ENCODE assay signal across 33 cellular contexts in the genomic region with DNA sequence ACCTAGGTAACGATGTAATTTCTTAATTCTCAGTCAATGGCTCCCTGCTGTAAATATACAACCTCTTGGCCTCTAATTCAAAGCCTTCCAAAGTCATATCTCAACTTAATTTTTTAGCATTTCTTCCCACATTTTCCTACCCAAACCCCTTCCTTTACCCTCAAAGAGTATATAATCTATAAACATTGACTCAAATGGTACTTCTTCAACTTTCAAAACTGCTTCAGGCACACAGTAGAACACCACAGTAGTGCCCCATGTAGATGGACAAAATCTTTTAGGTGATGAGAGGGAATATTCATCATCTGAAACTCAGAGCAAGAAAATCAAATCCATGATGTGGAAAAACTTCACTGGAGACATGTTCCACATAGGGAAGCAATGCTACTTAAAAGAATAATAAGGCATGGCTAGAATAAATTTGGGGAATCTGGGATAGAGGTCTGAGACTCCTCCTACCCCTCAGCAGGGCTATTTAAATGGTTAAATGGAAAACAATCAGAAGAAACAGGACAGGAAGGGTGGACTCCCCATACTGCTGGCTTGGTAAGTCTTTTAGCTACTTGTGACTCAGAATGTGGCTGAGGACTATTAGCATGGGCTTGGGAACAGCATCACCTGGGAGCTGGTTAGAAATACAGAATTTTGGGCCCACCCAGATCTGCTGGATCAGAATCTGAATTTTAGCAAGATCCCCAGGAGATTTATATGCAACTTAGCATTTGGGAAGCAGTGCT. TPM values are rescaled to one million over a fixed set of nuclear protein-coding genes. Genes with fewer than 3 reads are reported as not detected.
"Had no signal": no experiment of that assay in that cellular context is flagged by ENCODE, and none has a peak within 500 bp of the region (broad histone marks: within the 10 kb centered on the region; RNA-seq: fewer than 3 reads in every experiment).

No MANE protein-coding gene starts in this region.

- H3K9me3 ChIP-seq: esophagus muscularis mucosa, heart right ventricle, neutrophil, suprapubic skin, tibial nerve had no signal

- H3K27ac Mint-ChIP-seq: activated CD4-positive, alpha-beta T cell treated with anti-CD3 and anti-CD28 coated beads, Interleukin-2, amount 10 ng/mL, durations not matched to agents 7 days and 5 days; activated CD8-positive, alpha-beta T cell treated with anti-CD3 and anti-CD28 coated beads for 36 hours; activated naive CD4-positive, alpha-beta T cell treated with anti-CD3 and anti-CD28 coated beads, Interleukin-2, amount 50 U/mL, for 24 hours; activated naive CD8-positive, alpha-beta T cell treated with anti-CD3 and anti-CD28 coated beads, Interleukin-2, amount 50 U/mL, for 24 hours; activated T-helper 2 cell treated with anti-CD3 and anti-CD28 coated beads, Interferon-gamma antibody, Interleukin-2, Interleukin-4, amounts not matched to agents 10 μg/mL and 5 μg/mL and 100 μg/mL, durations not matched to agents 14 hours and 24 hours and 36 hours; endodermal cell; mesothelial cell of epicardium; naive B cell; nephron progenitor cell; stimulated activated memory B cell treated with anti-CD40 and anti-IgM and Interleukin-4, amounts not matched to agents 10 μg/mL and 1 μg/mL and 100 μg/mL, for 72 hours; T-helper 17 cell had no signal

- H3K9me3 Mint-ChIP-seq: activated CD4-positive, alpha-beta T cell treated with anti-CD3 and anti-CD28 coated beads, Interleukin-2, amount 10 ng/mL, durations not matched to agents 7 days and 5 days; activated CD8-positive, alpha-beta T cell treated with anti-CD3 and anti-CD28 coated beads for 36 hours; activated naive CD4-positive, alpha-beta T cell treated with anti-CD3 and anti-CD28 coated beads, Interleukin-2, amount 50 U/mL, for 24 hours; activated naive CD8-positive, alpha-beta T cell treated with anti-CD3 and anti-CD28 coated beads, Interleukin-2, amount 50 U/mL, for 24 hours; activated T-cell treated with anti-CD3 and anti-CD28 coated beads, Interleukin-2, amount 50 U/mL, for 4 hours; activated T-helper 2 cell treated with anti-CD3 and anti-CD28 coated beads, Interferon-gamma antibody, Interleukin-2, Interleukin-4, amounts not matched to agents 10 μg/mL and 5 μg/mL and 100 μg/mL, durations not matched to agents 14 hours and 24 hours and 36 hours; endodermal cell; mesothelial cell of epicardium; nephron progenitor cell; stimulated activated memory B cell treated with anti-CD40 and anti-IgM and Interleukin-4, amounts not matched to agents 10 μg/mL and 1 μg/mL and 100 μg/mL, for 72 hours had no signal

- H3K4me1 ChIP-seq: esophagus muscularis mucosa had no signal

- H3K27ac ChIP-seq: esophagus muscularis mucosa, foreskin keratinocyte, heart right ventricle, neutrophil, skin epidermis, suprapubic skin, tibial nerve, WERI-Rb-1 had no signal

- H3K36me3 Mint-ChIP-seq: activated naive CD4-positive, alpha-beta T cell treated with anti-CD3 and anti-CD28 coated beads, Interleukin-2, amount 50 U/mL, for 24 hours; mesothelial cell of epicardium; naive B cell; stimulated activated memory B cell treated with anti-CD40 and anti-IgM and Interleukin-4, amounts not matched to agents 10 μg/mL and 1 μg/mL and 100 μg/mL, for 72 hours had no signal

- DNase-seq: activated CD4-positive, alpha-beta T cell treated with anti-CD3 and anti-CD28 coated beads, Interleukin-2, amount 10 ng/mL, durations not matched to agents 7 days and 5 days; activated CD4-positive, CD25-positive, alpha-beta regulatory T cell treated with anti-CD3 and anti-CD28 coated beads, Interleukin-2, amount 50 U/mL, for 72 hours; activated CD8-positive, alpha-beta T cell treated with anti-CD3 and anti-CD28 coated beads for 36 hours; activated naive CD8-positive, alpha-beta T cell treated with anti-CD3 and anti-CD28 coated beads, Interleukin-2, amount 50 U/mL, for 24 hours; activated T-cell treated with anti-CD3 and anti-CD28 coated beads, Interleukin-2, amount 50 U/mL, for 4 hours; amygdala; central memory CD4-positive, alpha-beta T cell; endodermal cell; foreskin keratinocyte; heart right ventricle; left cardiac atrium; left ventricle myocardium superior; naive B cell; nephron progenitor cell; retina; stimulated activated CD4-positive, alpha-beta T cell treated with anti-CD3 and anti-CD28 coated beads, Interleukin-4, amount 100 ng/mL, for 24 hours; T-helper 17 cell; T1000; WERI-Rb-1 had no signal

- H3K4me3 ChIP-seq: esophagus muscularis mucosa, heart right ventricle, skin epidermis, suprapubic skin, tibial nerve had no signal

- ATAC-seq: activated CD8-positive, alpha-beta T cell treated with anti-CD3 and anti-CD28 coated beads for 36 hours; activated naive CD8-positive, alpha-beta T cell treated with anti-CD3 and anti-CD28 coated beads, Interleukin-2, amount 50 U/mL, for 24 hours; activated T-cell treated with anti-CD3 and anti-CD28 coated beads, Interleukin-2, amount 50 U/mL, for 4 hours; foreskin keratinocyte; heart right ventricle; left cardiac atrium; left ventricle myocardium superior; sciatic nerve; stimulated activated memory B cell treated with anti-CD40 and anti-IgM and Interleukin-4, amounts not matched to agents 10 μg/mL and 1 μg/mL and 100 μg/mL, for 72 hours; T-helper 17 cell had no signal

- H3K27me3 ChIP-seq: esophagus muscularis mucosa, foreskin keratinocyte, neutrophil, suprapubic skin, tibial nerve had no signal

- H3K4me1 Mint-ChIP-seq: activated CD4-positive, alpha-beta T cell treated with anti-CD3 and anti-CD28 coated beads, Interleukin-2, amount 10 ng/mL, durations not matched to agents 7 days and 5 days; activated naive CD4-positive, alpha-beta T cell treated with anti-CD3 and anti-CD28 coated beads, Interleukin-2, amount 50 U/mL, for 24 hours; naive B cell; stimulated activated memory B cell treated with anti-CD40 and anti-IgM and Interleukin-4, amounts not matched to agents 10 μg/mL and 1 μg/mL and 100 μg/mL, for 72 hours; T-helper 17 cell had no signal

- H3K36me3 ChIP-seq: esophagus muscularis mucosa, heart right ventricle, neutrophil, suprapubic skin, tibial nerve, WERI-Rb-1 had no signal

- FAIRE-seq: islet of Langerhans had no signal

- H3K4me3 Mint-ChIP-seq: activated CD4-positive, alpha-beta T cell treated with anti-CD3 and anti-CD28 coated beads, Interleukin-2, amount 10 ng/mL, durations not matched to agents 7 days and 5 days; activated CD8-positive, alpha-beta T cell treated with anti-CD3 and anti-CD28 coated beads for 36 hours; activated naive CD4-positive, alpha-beta T cell treated with anti-CD3 and anti-CD28 coated beads, Interleukin-2, amount 50 U/mL, for 24 hours; activated naive CD8-positive, alpha-beta T cell treated with anti-CD3 and anti-CD28 coated beads, Interleukin-2, amount 50 U/mL, for 24 hours; activated T-cell treated with anti-CD3 and anti-CD28 coated beads, Interleukin-2, amount 50 U/mL, for 4 hours; endodermal cell; mesothelial cell of epicardium; naive B cell; nephron progenitor cell; stimulated activated memory B cell treated with anti-CD40 and anti-IgM and Interleukin-4, amounts not matched to agents 10 μg/mL and 1 μg/mL and 100 μg/mL, for 72 hours; T-helper 17 cell had no signal

RNA-seq across cellular contexts. Expression of a gene that starts 6.4 kb away (rescaled TPM):
- total RNA-seq: activated CD4-positive, alpha-beta T cell treated with anti-CD3 and anti-CD28 coated beads, Interleukin-2, amount 10 ng/mL, durations not matched to agents 7 days and 5 days; activated CD8-positive, alpha-beta T cell treated with anti-CD3 and anti-CD28 coated beads for 36 hours; activated T-cell treated with anti-CD3 and anti-CD28 coated beads, Interleukin-2, amount 50 U/mL, for 4 hours; activated T-helper 2 cell treated with anti-CD3 and anti-CD28 coated beads, Interferon-gamma antibody, Interleukin-2, Interleukin-4, amounts not matched to agents 10 μg/mL and 5 μg/mL and 100 μg/mL, durations not matched to agents 14 hours and 24 hours and 36 hours; foreskin keratinocyte; heart right ventricle; left cardiac atrium; left ventricle myocardium superior; lung microvascular endothelial cell; osteocyte; sciatic nerve; suprapubic skin; T-helper 17 cell; tibial nerve; ureter had no signal
- polyA plus RNA-seq: foreskin keratinocyte, heart right ventricle had no signal
